Comparison of ENCODE assay signal across 20 cellular contexts in genomic region chr1:203146537-203146936, GRCh38. TPM values are rescaled to one million over a fixed set of nuclear protein-coding genes. Genes with fewer than 3 reads are reported as not detected.
DNase-seq lines count a peak whose midpoint lies in the region; ATAC-seq, FAIRE-seq and TF ChIP-seq lines count a peak whose summit lies in the region.
"Had no signal": no experiment of that assay in that cellular context is flagged by ENCODE, and none has a peak within 500 bp of the region (broad histone marks: within the 10 kb centered on the region; RNA-seq: fewer than 3 reads in every experiment).

No MANE protein-coding gene starts in this region.

- FAIRE-seq in H1 (lab: Jason Lieb, UNC): no peak
- FAIRE-seq in pancreas (lab: Jason Lieb, UNC): no peak

- H3K4me2 ChIP-seq in H1 (ENCODE audit: insufficient read depth in 1 of 2, low read depth in 2 of 2, low read length in 2 of 2): no peak overlapping the region; a peak in 1 of 4 replicates
- no peak overlapping the region for H3K4me2 ChIP-seq in GM23248 (ENCODE audit: unreplicated experiment)

- WGBS in H1 (ENCODE audit: extremely low coverage in 1 of 2, insufficient coverage in 1 of 2, insufficient read length in 1 of 2, insufficient replicate concordance in 2 of 2, low coverage in 1 of 2, low lambda C conversion rate in 2 of 2, missing lambda C conversion rate in 1 of 2), 2 experiments: 96% methylated on average over 7 of the region's 7 CpGs; no CpG with 5 or more reads in 1 of the 2 experiments
- WGBS in pancreas, 2 donors: 70 to 74% methylated on average over 7 of the region's 7 CpGs
- WGBS in GM23248 (ENCODE audit: low coverage in 1 of 2, low lambda C conversion rate in 2 of 2, missing lambda C conversion rate in 2 of 2), 2 experiments: 75 to 80% methylated on average over 6 to 7 of the region's 7 CpGs

- no peak overlapping the region for H3K23ac ChIP-seq in H1 (ENCODE audit: insufficient read length)

- H2AFZ ChIP-seq in H1 (ENCODE audit: low read length) (no peak overlapping the region), GM23248 (no peak overlapping the region)

- no peak overlapping the region for H4K5ac ChIP-seq in H1 (ENCODE audit: insufficient read length, low read depth, low read length)

- H2BK20ac ChIP-seq in H1 (ENCODE audit: low read length): peak overlapping the region; percentile 91; the same call in 1 of the 2 replicates

- intact Hi-C loops in breast epithelium (cut with DNase I; ENCODE audit: low total_unique reads): no loop called here
- intact Hi-C loops in MCF 10A (cut with micrococcal nuclease): no loop called here
- intact Hi-C loops in pancreas (cut with DNase I): no loop called here

- H3K4me3 ChIP-seq in breast epithelium (no peak overlapping the region), H1 (ENCODE audit: extremely low read depth in 1 of 4, insufficient read depth in 2 of 4, low read depth in 3 of 4, low read length in 4 of 4) (no peak overlapping the region), pancreas (no peak overlapping the region), GM23248 (no peak overlapping the region)

- H3K27ac Mint-ChIP-seq in MCF 10A (ENCODE audit: low read depth, unreplicated experiment): no peak overlapping the region
- H3K27ac Mint-ChIP-seq: IgD-negative memory B cell had no signal

- TF ChIP-seq POLR2A in breast epithelium (IDR thresholded peaks at IDR 0.05) (no peak), H1 (IDR thresholded peaks at IDR 0.05; ENCODE audit: control extremely low read depth in 1 of 2, low read depth in 2 of 2, low read length in 2 of 2) (no peak)

- peak overlapping the region; percentile 98; the same call in 1 of the 2 replicates for H2BK12ac ChIP-seq in H1 (ENCODE audit: low read depth, low read length)

- H3K4ac ChIP-seq in H1 (replicated peaks; ENCODE audit: insufficient read length, low read depth, low read length): no peak overlapping the region

- H3K56ac ChIP-seq in H1 (replicated peaks; ENCODE audit: insufficient read length, low read depth, low read length): no peak overlapping the region

- in situ Hi-C loops in KBM-7 (cut with MboI; ENCODE audit: low pct_unique_long_range_greater_than_20kb, low sequenced_read_pairs) (no loop called here), GM23248 (cut with MboI) (no loop called here), ACHN (cut with HindIII; ENCODE audit: low pct_ligation_motif_present, low pct_unique_long_range_greater_than_20kb, low sequenced_read_pairs) (no loop called here)

- H3K9ac ChIP-seq in H1 (replicated peaks in 1 of 4; ENCODE audit: extremely low read depth in 1 of 4, low read depth in 3 of 4, low read length in 3 of 4) (no peak overlapping the region), GM23248 (no peak overlapping the region)

- H3K4me3 Mint-ChIP-seq in MCF 10A (ENCODE audit: unreplicated experiment): no peak overlapping the region
- H3K4me3 Mint-ChIP-seq: IgD-negative memory B cell had no signal

- peak overlapping the region; percentile 84; the same call in 1 of the 2 replicates for H2AK5ac ChIP-seq in H1 (ENCODE audit: low read depth, low read length)

- no peaks in the 10 kb centered on the region for H3K9me2 ChIP-seq in GM23248 (ENCODE audit: insufficient read depth)

- ATAC-seq in pancreas: no peak

- CTCF ChIA-PET in MCF 10A (lab: Yijun Ruan, JAX) (interaction anchor here (0.5 to 7.4 kb wide), 9 partner anchors 13 to 556 kb away, joined by 3 to 50 read pairs (median 17); partner anchors contain the start of gene ADORA1), H1 (lab: Charles Lee; ENCODE audit: partially characterized antibody) (interaction anchor here (1.7 to 49.1 kb wide), 10 partner anchors 15 to 124 kb away, joined by 4 to 1071 read pairs (median 16); partner anchors contain the start of genes ADORA1, MYBPH and PPFIA4)

- DNase-seq in breast epithelium (ENCODE audit: low spot score in 2 of 2) (no peak), MCF 10A (ENCODE audit: unreplicated experiment) (no peak), H1 (ENCODE audit: low read depth in 1 of 2, low spot score in 2 of 2) (no peak), pancreas (no peak), KBM-7 (no peak), GM23248 (no peak), ACHN (no peak), DMS 273 (lab: John Stamatoyannopoulos, UW; ENCODE audit: unreplicated experiment) (no peak)
- DNase-seq: 8988T; DMS153; NCI-H1930; NCI-H446; NK-92 treated with Interleukin-12 subunit alpha and Interleukin-12 subunit beta, amount 100 ng/mL, for 24 hours; OCI-M1; RPMI8226; SW 1271 had no signal

- no peaks in the 10 kb centered on the region for H3K79me1 ChIP-seq in H1 (ENCODE audit: low read depth, low read length)

- peaks cover under 1% of the 10 kb centered on the region for H3K4me1 Mint-ChIP-seq in MCF 10A (ENCODE audit: insufficient read depth, unreplicated experiment)
- H3K4me1 Mint-ChIP-seq: IgD-negative memory B cell had no signal

- H3K9me3 ChIP-seq in breast epithelium: no peaks in the 10 kb centered on the region
- peaks cover 0 to 5% of the 10 kb centered on the region in 2 experiments; a peak in 1 of 4 replicates for H3K9me3 ChIP-seq in H1 (ENCODE audit: insufficient read depth in 2 of 2, low read depth in 1 of 2, low read length in 1 of 2)
- H3K9me3 ChIP-seq in pancreas: no peaks in the 10 kb centered on the region
- no peaks in the 10 kb centered on the region for H3K9me3 ChIP-seq in GM23248 (ENCODE audit: low read depth)

- H3K14ac ChIP-seq in H1 (ENCODE audit: insufficient read length): no peak overlapping the region

- TF ChIP-seq RAD21 in H1 (IDR thresholded peaks at IDR 0.05 in 1 of 2, conservative IDR thresholded peaks at IDR 0.05 in 1 of 2; ENCODE audit: low read depth in 2 of 2, low read length in 2 of 2): no peak

- H3K27me3 Mint-ChIP-seq in MCF 10A (ENCODE audit: insufficient read depth, unreplicated experiment): no peaks in the 10 kb centered on the region
- H3K27me3 Mint-ChIP-seq: IgD-negative memory B cell had no signal

- H4K8ac ChIP-seq in H1 (ENCODE audit: extremely low read depth, insufficient read depth, low read length): no peak overlapping the region; the same call in 1 of the 2 replicates

- peaks cover 3% of the 10 kb centered on the region; the same call in 1 of the 2 replicates for H3F3A ChIP-seq in GM23248 (ENCODE audit: insufficient read depth)

- H4K91ac ChIP-seq in H1 (replicated peaks; ENCODE audit: insufficient read length, low read length): peak overlapping the region; percentile 18

- POLR2A ChIA-PET in MCF 10A (lab: Yijun Ruan, JAX): interaction anchor here (1.6 kb wide), 1 partner anchor 14 kb away, joined by 3 read pairs; no protein-coding TSS in a partner anchor
- POLR2A ChIA-PET in H1 (lab: Charles Lee; ENCODE audit: partially characterized antibody): interaction anchor here (0.9 to 1.3 kb wide), 3 partner anchors 10 to 60 kb away, joined by 3 to 4 read pairs (median 3); no protein-coding TSS in a partner anchor

- H4K20me1 ChIP-seq in H1 (replicated peaks in 1 of 2; ENCODE audit: control insufficient read depth in 1 of 2, insufficient read depth in 2 of 2, low read length in 2 of 2) (no peaks in the 10 kb centered on the region), GM23248 (ENCODE audit: insufficient read depth) (no peaks in the 10 kb centered on the region)

- H3K9me3 Mint-ChIP-seq in MCF 10A (ENCODE audit: unreplicated experiment): no peaks in the 10 kb centered on the region

- TF ChIP-seq CTCF in breast epithelium (IDR thresholded peaks at IDR 0.05) (no peak), MCF 10A (IDR thresholded peaks at IDR 0.05; ENCODE audit: unreplicated experiment) (no peak), H1 (IDR thresholded peaks at IDR 0.05; ENCODE audit: control extremely low read depth in 1 of 3, insufficient read depth in 1 of 3, low read depth in 1 of 3, low read length in 3 of 3) (no peak), pancreas (IDR thresholded peaks at IDR 0.05) (no peak)

- peaks cover 0 to 5% of the 10 kb centered on the region in 2 donors for H3K4me1 ChIP-seq in breast epithelium
- H3K4me1 ChIP-seq in H1 (replicated peaks in 1 of 4; ENCODE audit: control insufficient read depth in 3 of 4, insufficient read depth in 4 of 4, low read length in 3 of 4): peaks cover 7 to 34% (median 12%) of the 10 kb centered on the region in 4 experiments
- peaks cover 0 to 7% (median 0%) of the 10 kb centered on the region in 3 donors for H3K4me1 ChIP-seq in pancreas
- H3K4me1 ChIP-seq in GM23248 (ENCODE audit: insufficient read depth): peaks cover 11% of the 10 kb centered on the region; the same call in 1 of the 2 replicates

- H2BK15ac ChIP-seq in H1 (ENCODE audit: low read length): peak overlapping the region; percentile 92

- no peaks in the 10 kb centered on the region for H3K79me2 ChIP-seq in H1 (ENCODE audit: control insufficient read depth in 1 of 2, insufficient read depth in 2 of 2, low read length in 2 of 2)
- no peaks in the 10 kb centered on the region for H3K79me2 ChIP-seq in GM23248 (ENCODE audit: insufficient read depth)

- H3K23me2 ChIP-seq in H1 (ENCODE audit: low read depth, low read length): no peaks in the 10 kb centered on the region; the same call in 1 of the 2 replicates

- peak overlapping the region; percentile 88 for H3K18ac ChIP-seq in H1 (ENCODE audit: extremely low read depth, low read length)

- H2BK5ac ChIP-seq in H1 (ENCODE audit: low read depth, low read length): peak overlapping the region; percentile 62; the same call in 1 of the 2 replicates

- H3K27ac ChIP-seq in breast epithelium: peak overlapping the region; percentile 76 to 86
- no peak overlapping the region for H3K27ac ChIP-seq in H1 (ENCODE audit: low read depth, low read length)
- peak overlapping the region; percentile 17 to 75 (median 58) for H3K27ac ChIP-seq in pancreas
- no peak overlapping the region for H3K27ac ChIP-seq in GM23248

- TF ChIP-seq EP300 in H1 (IDR thresholded peaks at IDR 0.05; ENCODE audit: borderline replicate concordance in 1 of 2, low read depth in 2 of 2, low read length in 2 of 2): no peak

- BruUV-seq in MCF 10A (replicated peaks; lab: Mats Ljungman, UMichigan): no TSS peak

- H3K36me3 ChIP-seq in breast epithelium (no peaks in the 10 kb centered on the region), H1 (ENCODE audit: control insufficient read depth in 2 of 4, insufficient read depth in 4 of 4, low read length in 3 of 4) (no peaks in the 10 kb centered on the region), pancreas (no peaks in the 10 kb centered on the region), GM23248 (ENCODE audit: low read depth) (no peaks in the 10 kb centered on the region)

- peak overlapping the region; percentile 65 for H2BK120ac ChIP-seq in H1 (replicated peaks; ENCODE audit: low read depth, low read length)

- H3K27me3 ChIP-seq in breast epithelium (no peaks in the 10 kb centered on the region), H1 (replicated peaks in 1 of 4; ENCODE audit: control insufficient read depth in 3 of 4, extremely low read depth in 1 of 4, insufficient read depth in 3 of 4, low read length in 3 of 4) (no peaks in the 10 kb centered on the region), pancreas (no peaks in the 10 kb centered on the region), GM23248 (replicated peaks; ENCODE audit: insufficient read depth) (no peaks in the 10 kb centered on the region)

- H3K36me3 Mint-ChIP-seq in MCF 10A (ENCODE audit: insufficient read depth, unreplicated experiment): no peaks in the 10 kb centered on the region
- H3K36me3 Mint-ChIP-seq: IgD-negative memory B cell had no signal

RNA-seq across cellular contexts. Expression of gene ADORA1, which starts 19.0 kb away (rescaled TPM):
- 10 to 100 TPM in 1 of 3 donors, 1 to 10 TPM in 1, under 1 TPM in 1; 0.64 to 14.5 (median 5.2) TPM for total RNA-seq in breast epithelium
- total RNA-seq in MCF 10A (2022): 0.26 and 0.34 TPM in 2 replicates
- total RNA-seq in H1 (2021; fragmentation: NEBNext Ultra II Directional; extraction: Animal tissue kit (Norgen Biotek cat#: 25700)): 3.3 and 3.5 TPM in 2 replicates
- 6.7 and 12.2 TPM in 2 replicates for polyA plus RNA-seq in H1 (2011; rRNA removed)
- 3.4 TPM for polyA plus RNA-seq in H1 (2011; cell fraction: cytosol; rRNA removed)
- 6.7 TPM for polyA plus RNA-seq in H1 (2011; cell fraction: nucleus; rRNA removed)
- 1.7 to 4.4 TPM (median 3.6 TPM) in 4 replicates for polyA plus RNA-seq in H1 (2012, experiment 1 of 2)
- polyA plus RNA-seq in H1 (2012, experiment 2 of 2): 4.7 TPM
- 4.9 TPM for polyA plus RNA-seq in H1 (2013, experiment 1 of 2)
- 6.0 TPM for polyA plus RNA-seq in H1 (2013, experiment 2 of 2)
- 4.0 and 6.8 TPM in 2 replicates for polyA minus RNA-seq in H1 (2011; rRNA and poly(A)+ RNA removed)
- 2.0 TPM for polyA minus RNA-seq in H1 (2011; cell fraction: cytosol; rRNA and poly(A)+ RNA removed)
- 3.7 TPM for polyA minus RNA-seq in H1 (2011; cell fraction: nucleus; rRNA and poly(A)+ RNA removed)
- total RNA-seq in pancreas: 10 to 100 TPM in 3 of 6 donors, 1 to 10 TPM in 3; 8.1 to 19.3 (median 12.7) TPM
- 10 to 100 TPM; 14.8 to 19.7 TPM for polyA plus RNA-seq in pancreas
- 0.89 and 5.8 TPM in 2 replicates for total RNA-seq in GM23248 (2014; rRNA removed; shearing (Covaris generic))
- 2.2 and 3.3 TPM in 2 replicates for polyA plus RNA-seq in GM23248 (2016; fragmentation: Nextera tagmentation; extraction: Ambion mirVana)
- polyA plus RNA-seq: IgD-negative memory B cell had no signal

RNA-seq across cellular contexts. Expression of gene MYBPH, which starts 29.1 kb away (rescaled TPM):
- total RNA-seq in breast epithelium: under 1 TPM in 1 of 3 donors, not detected in 2; 0.66 TPM
- total RNA-seq in MCF 10A (2022): not detected in 2 replicates
- total RNA-seq in H1 (2021; fragmentation: NEBNext Ultra II Directional; extraction: Animal tissue kit (Norgen Biotek cat#: 25700)): not detected in 2 replicates
- polyA plus RNA-seq in H1 (2011; rRNA removed): not detected in 2 replicates
- not detected for polyA plus RNA-seq in H1 (2011; cell fraction: cytosol; rRNA removed)
- polyA plus RNA-seq in H1 (2011; cell fraction: nucleus; rRNA removed): not detected
- not detected in 4 replicates for polyA plus RNA-seq in H1 (2012, experiment 1 of 2)
- not detected for polyA plus RNA-seq in H1 (2012, experiment 2 of 2)
- not detected for polyA plus RNA-seq in H1 (2013, experiment 1 of 2)
- polyA plus RNA-seq in H1 (2013, experiment 2 of 2): not detected
- polyA minus RNA-seq in H1 (2011; rRNA and poly(A)+ RNA removed): not detected in 2 replicates
- not detected for polyA minus RNA-seq in H1 (2011; cell fraction: cytosol; rRNA and poly(A)+ RNA removed)
- not detected for polyA minus RNA-seq in H1 (2011; cell fraction: nucleus; rRNA and poly(A)+ RNA removed)
- not detected for total RNA-seq in pancreas
- not detected for polyA plus RNA-seq in pancreas
- 0.11 and 1.4 TPM in 2 replicates for total RNA-seq in GM23248 (2014; rRNA removed; shearing (Covaris generic))
- polyA plus RNA-seq in GM23248 (2016; fragmentation: Nextera tagmentation; extraction: Ambion mirVana): 0.34 and 0.89 TPM in 2 replicates
- total RNA-seq: H4, HT1080 had no signal
- polyA plus RNA-seq: BJ, IgD-negative memory B cell had no signal

RNA-seq across cellular contexts. Expression of gene CHI3L1, which starts 40.0 kb away (rescaled TPM):
- 100 to 1,000 TPM in 2 of 3 donors, 10 to 100 TPM in 1; 14.2 to 638 (median 426) TPM for total RNA-seq in breast epithelium
- 0.75 and 0.88 TPM in 2 replicates for total RNA-seq in MCF 10A (2022)
- not detected in 2 replicates for total RNA-seq in H1 (2021; fragmentation: NEBNext Ultra II Directional; extraction: Animal tissue kit (Norgen Biotek cat#: 25700))
- 0.57 and 1.0 TPM in 2 replicates for polyA plus RNA-seq in H1 (2011; rRNA removed)
- polyA plus RNA-seq in H1 (2011; cell fraction: cytosol; rRNA removed): 0.66 TPM
- 2.8 TPM for polyA plus RNA-seq in H1 (2011; cell fraction: nucleus; rRNA removed)
- polyA plus RNA-seq in H1 (2012, experiment 1 of 2): 0.30 to 1.2 TPM (median 0.59 TPM) in 4 replicates
- polyA plus RNA-seq in H1 (2012, experiment 2 of 2): 0.12 TPM
- polyA plus RNA-seq in H1 (2013, experiment 1 of 2): 0.14 TPM
- 0.13 TPM for polyA plus RNA-seq in H1 (2013, experiment 2 of 2)
- 0.37 TPM in 1 of 2 replicates, not detected in the other for polyA minus RNA-seq in H1 (2011; rRNA and poly(A)+ RNA removed)
- not detected for polyA minus RNA-seq in H1 (2011; cell fraction: cytosol; rRNA and poly(A)+ RNA removed)
- not detected for polyA minus RNA-seq in H1 (2011; cell fraction: nucleus; rRNA and poly(A)+ RNA removed)
- total RNA-seq in pancreas: 10 to 100 TPM in 2 of 6 donors, 1 to 10 TPM in 4; 1.7 to 12.1 (median 7.9) TPM
- polyA plus RNA-seq in pancreas: 10 to 100 TPM in 1 of 2 donors, 1 to 10 TPM in 1; 3.2 to 11.0 TPM
- 0.22 and 0.63 TPM in 2 replicates for total RNA-seq in GM23248 (2014; rRNA removed; shearing (Covaris generic))
- polyA plus RNA-seq in GM23248 (2016; fragmentation: Nextera tagmentation; extraction: Ambion mirVana): 0.23 TPM in 1 of 2 replicates, not detected in the other
- total RNA-seq: H4 had no signal
- polyA plus RNA-seq: IgD-negative memory B cell had no signal

Comparison
In these comparisons a context has a peak if more than half of its experiments do, and no peak if none do; other contexts are left out.
1. H3K27ac ChIP-seq: peak in breast epithelium (2 of 2) and pancreas (4 of 4); none in H1 (single experiment) and GM23248 (single experiment).